Comparison of ENCODE assay signal across 8 cellular contexts in the genomic region with DNA sequence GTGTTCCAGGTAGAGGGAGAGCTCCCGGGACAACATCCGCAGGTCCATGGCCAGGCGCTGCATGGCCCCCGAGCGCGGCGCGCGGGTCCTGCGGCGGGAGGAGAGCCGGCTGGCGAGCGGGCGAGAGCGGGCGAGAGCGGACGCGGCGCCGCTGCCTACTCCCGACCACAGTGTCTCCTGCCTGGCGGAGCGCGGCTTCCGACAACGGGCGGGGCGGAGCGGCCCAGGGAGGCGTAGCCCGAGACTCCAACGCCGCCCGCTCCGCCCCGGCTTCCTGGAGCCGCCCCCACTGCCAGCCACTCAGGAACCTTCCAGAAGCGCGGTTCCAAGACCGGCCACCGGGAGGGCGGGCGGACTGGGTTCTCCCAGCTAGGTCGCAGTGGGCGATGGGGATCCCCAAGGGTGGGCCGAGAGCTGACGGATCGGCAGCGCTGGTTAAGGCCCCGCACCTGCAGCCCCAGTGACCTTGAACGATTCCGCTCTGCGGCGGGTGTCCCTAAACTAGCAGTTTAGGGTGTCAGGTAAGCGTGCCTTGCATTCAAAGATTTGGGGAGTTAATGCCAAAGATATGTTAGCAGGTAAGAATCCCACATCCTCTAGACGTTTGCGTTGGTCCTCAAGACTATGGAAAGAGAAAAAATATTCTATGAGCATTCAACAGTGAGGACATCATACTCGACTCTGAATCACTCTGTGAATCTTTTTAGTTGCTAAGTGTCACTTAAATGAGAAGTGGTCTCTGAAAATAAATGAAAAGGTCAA. TPM values are rescaled to one million over a fixed set of nuclear protein-coding genes. Genes with fewer than 3 reads are reported as not detected.
A peak's percentile ranks its signal among the peaks of the same experiment; 100 is the strongest.
DNase-seq lines count a peak whose midpoint lies in the region; ATAC-seq and TF ChIP-seq lines count a peak whose summit lies in the region.

A gene with protein sequence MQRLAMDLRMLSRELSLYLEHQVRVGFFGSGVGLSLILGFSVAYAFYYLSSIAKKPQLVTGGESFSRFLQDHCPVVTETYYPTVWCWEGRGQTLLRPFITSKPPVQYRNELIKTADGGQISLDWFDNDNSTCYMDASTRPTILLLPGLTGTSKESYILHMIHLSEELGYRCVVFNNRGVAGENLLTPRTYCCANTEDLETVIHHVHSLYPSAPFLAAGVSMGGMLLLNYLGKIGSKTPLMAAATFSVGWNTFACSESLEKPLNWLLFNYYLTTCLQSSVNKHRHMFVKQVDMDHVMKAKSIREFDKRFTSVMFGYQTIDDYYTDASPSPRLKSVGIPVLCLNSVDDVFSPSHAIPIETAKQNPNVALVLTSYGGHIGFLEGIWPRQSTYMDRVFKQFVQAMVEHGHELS (minus strand): TSS at position 172 of the 762 bp plus-strand sequence. CDS start 109 bp downstream, at position 63.

- TF ChIP-seq CTCF in fibroblast of mammary gland (conservative IDR thresholded peaks at IDR 0.05; ENCODE audit: control insufficient read depth, insufficient read depth, low read depth, low read length), result peak; percentile 29

- no peaks in the 10 kb centered on the region for H3K27me3 Mint-ChIP-seq in natural killer cell treated with Interleukin-12 subunit alpha and Interleukin-12 subunit beta and Interleukin-15 and Interleukin-18, amount 100 ng/mL, for 72 hours

- H3K36me3 ChIP-seq in KOPT-K1 (ENCODE audit: insufficient read depth, low read length), result peaks cover 21% of the 10 kb centered on the region

- no peaks in the 10 kb centered on the region for H3K36me3 Mint-ChIP-seq in natural killer cell treated with Interleukin-12 subunit alpha and Interleukin-12 subunit beta and Interleukin-15 and Interleukin-18, amount 100 ng/mL, for 72 hours

- H3K4me1 Mint-ChIP-seq in natural killer cell treated with Interleukin-12 subunit alpha and Interleukin-12 subunit beta and Interleukin-15 and Interleukin-18, amount 100 ng/mL, for 72 hours (ENCODE audit: low read depth in 2 of 2), result peaks cover 23% of the 10 kb centered on the region in 2 donors

- H3K27ac Mint-ChIP-seq in natural killer cell treated with Interleukin-12 subunit alpha and Interleukin-12 subunit beta and Interleukin-15 and Interleukin-18, amount 100 ng/mL, for 72 hours, result peak within 1 kb of the TSS; percentile 93 to 94

- peak within 1 kb of the TSS; percentile 81 for H3K4me3 ChIP-seq in fibroblast of mammary gland (ENCODE audit: control insufficient read depth, low read depth, low read length)

- H3K27ac ChIP-seq in KOPT-K1 (ENCODE audit: low read depth, low read length, poor library complexity, severe bottlenecking), result peak within 1 kb of the TSS; percentile 68

- no peaks in the 10 kb centered on the region for H3K9me3 Mint-ChIP-seq in natural killer cell treated with Interleukin-12 subunit alpha and Interleukin-12 subunit beta and Interleukin-15 and Interleukin-18, amount 100 ng/mL, for 72 hours

- H3K9me3 ChIP-seq in KOPT-K1 (ENCODE audit: insufficient read depth, low read length, poor library complexity, severe bottlenecking), result no peaks in the 10 kb centered on the region

- ATAC-seq in GM21786 (IDR thresholded peaks at IDR 0.05; ENCODE audit: unreplicated experiment), result peak; percentile 90
- ATAC-seq in natural killer cell treated with Interleukin-12 subunit alpha and Interleukin-12 subunit beta and Interleukin-15 and Interleukin-18, amount 100 ng/mL, for 72 hours, result peak; percentile 99
- ATAC-seq in stimulated activated naive CD8-positive, alpha-beta T cell treated with anti-CD3 and anti-CD28 coated beads, Interleukin-15, Interleukin-2, amounts not matched to agents 100 U/mL and 50 U/mL, for 24 hours, result peak; percentile 98

- DNase-seq in Daoy (ENCODE audit: low read depth) (peak; percentile 92), RPMI7951 (ENCODE audit: low read depth) (peak; percentile 89), fibroblast of mammary gland (ENCODE audit: low read depth) (peak; percentile 80)
- DNase-seq in activated T-helper 1 cell treated with anti-CD3 and anti-CD28 coated beads, Interleukin-2, amount 50 U/mL, for 16 hours (ENCODE audit: low read depth in 1 of 2, low spot score in 1 of 2), result peak; percentile 83 to 90
- peak; percentile 97 for DNase-seq in natural killer cell treated with Interleukin-12 subunit alpha and Interleukin-12 subunit beta and Interleukin-15 and Interleukin-18, amount 100 ng/mL, for 72 hours (ENCODE audit: low spot score)
- DNase-seq in stimulated activated naive CD8-positive, alpha-beta T cell treated with anti-CD3 and anti-CD28 coated beads, Interleukin-15, Interleukin-2, amounts not matched to agents 100 U/mL and 50 U/mL, for 24 hours, result peak; percentile 92

- H3K4me3 Mint-ChIP-seq in natural killer cell treated with Interleukin-12 subunit alpha and Interleukin-12 subunit beta and Interleukin-15 and Interleukin-18, amount 100 ng/mL, for 72 hours, result peak within 1 kb of the TSS; percentile 96

RNA-seq across cellular contexts. Expression of the gene that starts here (rescaled TPM):
- total RNA-seq in Daoy (2014; rRNA removed; shearing (Covaris generic)), result 9.0 and 11.1 TPM in 2 replicates
- 20.1 and 20.3 TPM in 2 replicates for total RNA-seq in RPMI7951 (2014; rRNA removed; shearing (Covaris generic))
- 10 to 100 TPM; 48.1 to 54.4 TPM for total RNA-seq in natural killer cell treated with Interleukin-12 subunit alpha and Interleukin-12 subunit beta and Interleukin-15 and Interleukin-18, amount 100 ng/mL, for 72 hours

Comparison
In these comparisons a context has a peak if more than half of its experiments do, and no peak if none do; other contexts are left out.
1. Peak in every context shown above with its lines: DNase-seq, ATAC-seq, H3K4me3 ChIP-seq and H3K27ac ChIP-seq.